8 cellular contexts compared by ENCODE assay signal in the genomic region with DNA sequence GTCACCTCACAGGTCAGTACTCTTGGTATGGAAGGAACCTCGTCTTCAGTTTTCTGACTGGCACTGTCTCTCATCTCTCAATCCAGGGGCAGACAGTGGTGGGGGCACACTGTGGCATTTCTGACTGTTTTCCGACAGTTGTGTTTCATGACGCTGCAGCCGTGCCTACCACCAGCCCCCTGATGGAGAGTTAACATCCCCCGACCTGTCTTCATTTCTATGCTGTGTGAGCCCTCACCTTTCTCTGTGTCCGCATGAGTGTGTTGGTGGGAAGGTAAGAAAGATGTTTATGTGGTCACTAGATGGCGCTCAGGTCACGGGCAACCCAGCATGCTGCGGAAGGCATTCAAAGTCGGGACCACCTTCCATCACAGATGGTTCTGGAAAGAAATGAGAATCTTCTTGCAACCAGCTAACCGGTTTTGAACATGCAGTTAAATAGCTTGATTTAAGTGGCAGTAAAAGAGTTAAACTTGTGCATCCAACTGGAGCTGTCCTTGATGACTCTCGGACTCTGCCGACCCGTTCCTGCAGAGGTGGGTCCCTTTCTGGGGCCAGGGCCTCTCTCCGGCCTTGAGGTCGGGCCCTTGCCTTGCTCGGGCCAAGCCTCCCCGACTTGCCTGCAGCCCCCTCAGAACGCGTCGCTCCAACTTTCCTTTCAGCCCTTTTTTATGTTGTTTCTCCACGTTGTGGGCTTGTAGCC.
DNase-seq lines count a peak whose midpoint lies in the region; ATAC-seq and TF ChIP-seq lines count a peak whose summit lies in the region.

No MANE protein-coding gene starts in this region.

- no peaks in the 10 kb centered on the region for H3K4me1 ChIP-seq in Karpas-422 (ENCODE audit: low read length)
- peaks cover 0 to 17% (median 13%) of the 10 kb centered on the region in 9 donors for H3K4me1 ChIP-seq in heart right ventricle

- DNase-seq in AG09309 (ENCODE audit: low read depth) = no peak
- peak; percentile 90 for DNase-seq in Karpas-422
- peak; percentile 78 for DNase-seq in SK-MEL-5 (ENCODE audit: low read depth, low spot score)
- DNase-seq in amniotic stem cell (lab: John Stamatoyannopoulos, UW) = peak; percentile 42
- DNase-seq in heart right ventricle = peak in 1 of 2 donors; percentile 55
- peak; percentile 55 for DNase-seq in putamen (ENCODE audit: low spot score)
- DNase-seq in NCI-H128 (lab: John Stamatoyannopoulos, UW; ENCODE audit: unreplicated experiment) = no peak

- intact Hi-C loops in heart right ventricle (cut with DNase I) = loop anchor here (1.0 to 10.0 kb wide), 17 partner anchors 62 to 1339 kb away; partner anchors contain the start of genes CYP26B1 (in 1 of the 10) and SPR (in 1 of the 10)

- H3K4me3 ChIP-seq in AG09309 (ENCODE audit: control insufficient read depth, low read depth, low read length) (no peak overlapping the region), Karpas-422 (ENCODE audit: low read length) (no peak overlapping the region), heart right ventricle (peak overlapping the region in 6 of 10 donors; percentile 15 to 30 (median 24))

- H2AFZ ChIP-seq in Karpas-422 (ENCODE audit: low read length) = no peak overlapping the region

- 46 to 48% methylated on average over 22 of the region's 22 CpGs for WGBS in heart right ventricle, 2 donors

- H3K9ac ChIP-seq in Karpas-422 (ENCODE audit: low read length) = no peak overlapping the region

- TF ChIP-seq CTCF in AG09309 (IDR thresholded peaks at IDR 0.05; ENCODE audit: control insufficient read depth, insufficient read depth, low read depth, low read length, missing control alignments) (peak; percentile 82), heart right ventricle (IDR thresholded peaks at IDR 0.05) (peak; percentile 66 to 83 (median 75))

- H3K27ac ChIP-seq in Karpas-422 (ENCODE audit: low read length) (no peak overlapping the region), heart right ventricle (peak overlapping the region in 9 of 10 donors; percentile 34 to 79 (median 71))

- ATAC-seq in GM18498 (IDR thresholded peaks at IDR 0.05; ENCODE audit: unreplicated experiment) (peak; percentile 82), heart right ventricle (peak; percentile 59 to 83 (median 78))

- no peaks in the 10 kb centered on the region for H3K79me2 ChIP-seq in Karpas-422 (ENCODE audit: low read length)

- in situ Hi-C loops in SK-MEL-5 (cut with HindIII; ENCODE audit: low pct_unique_long_range_greater_than_20kb, low sequenced_read_pairs) = no loop called here

- H3K9me2 ChIP-seq in Karpas-422 (replicated peaks; ENCODE audit: insufficient read depth, low read length) = no peaks in the 10 kb centered on the region

- H3K36me3 ChIP-seq in Karpas-422 (ENCODE audit: insufficient read depth, low read length) (no peaks in the 10 kb centered on the region), heart right ventricle (peaks cover 0 to 26% (median 0%) of the 10 kb centered on the region in 9 donors)

- H3K27me3 ChIP-seq in Karpas-422 (ENCODE audit: low read length) (peaks cover 3% of the 10 kb centered on the region; the same call in 1 of the 2 replicates), heart right ventricle (no peaks in the 10 kb centered on the region)

- H3K9me3 ChIP-seq in Karpas-422 (ENCODE audit: low read length) = no peaks in the 10 kb centered on the region
- peaks cover 0 to 6% (median 0%) of the 10 kb centered on the region in 11 donors for H3K9me3 ChIP-seq in heart right ventricle

- H4K20me1 ChIP-seq in Karpas-422 (ENCODE audit: insufficient read depth, low read depth, low read length) = peaks cover 4% of the 10 kb centered on the region; the same call in 1 of the 2 replicates

- H3K4me2 ChIP-seq in Karpas-422 (ENCODE audit: low read depth, low read length, poor library complexity, severe bottlenecking) = no peak overlapping the region

Comparison
In these comparisons a context has a peak if more than half of its experiments do, and no peak if none do; other contexts are left out.
1. DNase-seq: peak in Karpas-422 (single experiment), SK-MEL-5 (single experiment), amniotic stem cell (single experiment) and putamen (single experiment); none in AG09309 (single experiment) and NCI-H128 (single experiment).
2. H3K4me3 ChIP-seq: peak in heart right ventricle (6 of 10); none in AG09309 (single experiment) and Karpas-422 (single experiment).